In genomic region chr7:107128748-107129147, GRCh38 we compare ENCODE assay signal across 9 cellular contexts.
"Had no signal": no experiment of that assay in that cellular context is flagged by ENCODE, and none has a peak within 500 bp of the region (broad histone marks: within the 10 kb centered on the region; RNA-seq: fewer than 3 reads in every experiment).

No MANE protein-coding gene starts in this region.

- H3K9ac ChIP-seq: GM23248 had no signal

- H3K4me3 Mint-ChIP-seq: HFFc6, IgD-negative memory B cell had no signal

- H3K4me1 ChIP-seq: HAP-1 had no signal

- H3K27me3 Mint-ChIP-seq: IgD-negative memory B cell had no signal

- H3K9me3 Mint-ChIP-seq: HFFc6, IgD-negative memory B cell had no signal

- H3K27ac Mint-ChIP-seq: HFFc6, IgD-negative memory B cell had no signal

- ATAC-seq: HCT116 had no signal

- H3K36me3 ChIP-seq: HAP-1 had no signal

- H3K27ac ChIP-seq: GM23248, HL-60 had no signal

- DNase-seq: GM23248, GOT3, H7, HFFc6, KG1 had no signal

- H3K9me3 ChIP-seq: HAP-1 had no signal

- H3K4me3 ChIP-seq: GM23248, HAP-1 had no signal

- H2AFZ ChIP-seq: GM23248 had no signal
